ENCODE assay signal across 29 cellular contexts in genomic region chr6:49332781-49333180, GRCh38.
"Had no signal": no experiment of that assay in that cellular context is flagged by ENCODE, and none has a peak within 500 bp of the region (broad histone marks: within the 10 kb centered on the region; RNA-seq: fewer than 3 reads in every experiment).

No MANE protein-coding gene starts in this region.

- H3K27me3 ChIP-seq: dorsolateral prefrontal cortex, esophagus muscularis mucosa, heart right ventricle, left lung, neural progenitor cell, suprapubic skin, transverse colon, upper lobe of right lung, uterus had no signal

- H3K79me2 ChIP-seq: parathyroid adenoma had no signal

- H3K4me1 Mint-ChIP-seq: naive thymus-derived CD4-positive, alpha-beta T cell; nephron; stimulated activated naive CD8-positive, alpha-beta T cell treated with anti-CD3 and anti-CD28 coated beads, Interleukin-15, amount 100 ng/mL, for 72 hours had no signal

- FAIRE-seq: islet of Langerhans had no signal

- H3K4me3 Mint-ChIP-seq: mesothelial cell of epicardium; naive thymus-derived CD4-positive, alpha-beta T cell; nephron; neural progenitor cell; stimulated activated naive CD8-positive, alpha-beta T cell treated with anti-CD3 and anti-CD28 coated beads, Interleukin-15, amount 100 ng/mL, for 72 hours had no signal

- H3K36me3 Mint-ChIP-seq: neural progenitor cell had no signal

- H3K27me3 Mint-ChIP-seq: naive thymus-derived CD4-positive, alpha-beta T cell; progenitor cell of endocrine pancreas; stimulated activated naive CD8-positive, alpha-beta T cell treated with anti-CD3 and anti-CD28 coated beads, Interleukin-15, amount 100 ng/mL, for 72 hours had no signal

- H2AFZ ChIP-seq: neural progenitor cell, parathyroid adenoma had no signal

- H3K4me1 ChIP-seq: left lung, parathyroid adenoma, suprapubic skin, transverse colon, upper lobe of right lung, uterus had no signal

- DNase-seq: cortex of kidney; dorsolateral prefrontal cortex; effector CD4-positive, alpha-beta T cell; foreskin melanocyte; glutamatergic neuron; heart right ventricle; hypothalamus; left cardiac atrium; left lung; mesenchymal stem cell; naive thymus-derived CD4-positive, alpha-beta T cell; stimulated activated CD4-positive, alpha-beta T cell treated with anti-CD3 and anti-CD28 coated beads, Interleukin-12 subunit alpha, Interleukin-12 subunit beta, amount 100 ng/mL, for 4 hours; stimulated activated CD4-positive, alpha-beta T cell treated with anti-CD3 and anti-CD28 coated beads, Interleukin-1b, Interleukin-23, amount 100 ng/mL, for 48 hours; stimulated activated CD4-positive, alpha-beta T cell treated with anti-CD3 and anti-CD28 coated beads, Interleukin-4, amount 100 ng/mL, for 1 hour; stimulated activated CD8-positive, alpha-beta memory T cell treated with anti-CD3 and anti-CD28 coated beads, Interleukin-4, amount 100 ng/mL, for 48 hours; stimulated activated naive CD4-positive, alpha-beta T cell; stimulated activated naive CD8-positive, alpha-beta T cell treated with anti-CD3 and anti-CD28 coated beads, Interleukin-15, amount 100 ng/mL, for 72 hours; transverse colon; upper lobe of right lung; uterus had no signal

- H3K27ac Mint-ChIP-seq: mesothelial cell of epicardium; naive thymus-derived CD4-positive, alpha-beta T cell; nephron; neural progenitor cell; progenitor cell of endocrine pancreas; stimulated activated naive CD8-positive, alpha-beta T cell treated with anti-CD3 and anti-CD28 coated beads, Interleukin-15, amount 100 ng/mL, for 72 hours had no signal

- H3K9ac ChIP-seq: neural progenitor cell, parathyroid adenoma had no signal

- H3K36me3 ChIP-seq: esophagus muscularis mucosa, heart right ventricle, left lung, neural progenitor cell, suprapubic skin, transverse colon, upper lobe of right lung, uterus had no signal

- H3K27ac ChIP-seq: esophagus muscularis mucosa, heart right ventricle, left lung, neural progenitor cell, parathyroid adenoma, suprapubic skin, transverse colon, upper lobe of right lung, uterus had no signal

- H3K4me3 ChIP-seq: dorsolateral prefrontal cortex, esophagus muscularis mucosa, heart right ventricle, left lung, neural progenitor cell, smooth muscle cell, suprapubic skin, transverse colon, upper lobe of right lung, uterus had no signal

- H3K9me3 ChIP-seq: esophagus muscularis mucosa, suprapubic skin, transverse colon, upper lobe of right lung, uterus had no signal

- H3K4me2 ChIP-seq: neural progenitor cell, smooth muscle cell had no signal
